15 cellular contexts compared by ENCODE assay signal in the genomic region with DNA sequence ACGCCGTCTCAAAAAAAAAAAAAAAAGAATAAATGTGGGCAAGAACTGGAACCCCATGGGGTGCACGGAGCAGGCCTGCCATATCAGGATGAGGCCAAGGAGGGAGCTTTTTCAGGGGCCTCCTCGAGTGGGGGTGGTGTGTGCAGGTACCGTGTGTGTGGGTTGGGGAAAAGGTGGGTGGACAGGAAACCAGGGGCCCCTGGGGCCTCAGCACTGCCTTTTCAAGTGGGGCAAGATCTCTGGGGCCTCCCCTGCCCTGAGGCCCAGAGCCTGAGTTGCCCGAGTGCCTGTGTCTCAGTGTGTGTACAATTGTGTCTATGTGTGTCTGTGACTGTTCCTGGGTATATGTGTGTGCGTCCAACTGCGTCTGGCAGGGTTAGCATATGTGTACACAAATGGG. TPM values are rescaled to one million over a fixed set of nuclear protein-coding genes. Genes with fewer than 3 reads are reported as not detected.
DNase-seq lines count a peak whose midpoint lies in the region; ATAC-seq and TF ChIP-seq lines count a peak whose summit lies in the region.
"Had no signal": no experiment of that assay in that cellular context is flagged by ENCODE, and none has a peak within 500 bp of the region (broad histone marks: within the 10 kb centered on the region; RNA-seq: fewer than 3 reads in every experiment).

No MANE protein-coding gene starts in this region.

- H3K56ac ChIP-seq in IMR-90 (ENCODE audit: extremely low read depth, insufficient read depth, low read length), result no peak overlapping the region

- CTCF ChIA-PET in IMR-90 (lab: Yijun Ruan, JAX), result interaction anchor here (0.7 kb wide), 1 partner anchor 31 kb away, joined by 4 read pairs; no protein-coding TSS in a partner anchor

- no peak overlapping the region for H2BK20ac ChIP-seq in IMR-90 (ENCODE audit: low read depth, low read length)

- TF ChIP-seq CTCF in IMR-90 (conservative IDR thresholded peaks at IDR 0.05; ENCODE audit: low read depth, low read length) (no peak), endodermal cell (conservative IDR thresholded peaks at IDR 0.05) (no peak)

- no peak overlapping the region for H3K9ac ChIP-seq in IMR-90 (ENCODE audit: low read depth, low read length)
- no peak overlapping the region for H3K9ac ChIP-seq in endodermal cell (ENCODE audit: extremely low read depth, low read length, poor library complexity, severe bottlenecking)

- H3K27me3 Mint-ChIP-seq in activated naive CD8-positive, alpha-beta T cell treated with anti-CD3 and anti-CD28 coated beads, Interleukin-2, amount 10 ng/mL, durations not matched to agents 7 days and 5 days, result no peaks in the 10 kb centered on the region
- H3K27me3 Mint-ChIP-seq in endodermal cell (ENCODE audit: insufficient read depth), result no peaks in the 10 kb centered on the region

- no TSS peak for BruUV-seq in IMR-90 (replicated peaks; lab: Mats Ljungman, UMichigan)

- H3K14ac ChIP-seq in IMR-90 (replicated peaks; ENCODE audit: low read depth, low read length), result no peak overlapping the region

- no peak overlapping the region for H3K4ac ChIP-seq in IMR-90 (ENCODE audit: low read depth, low read length)

- peak overlapping the region; percentile 78 for H3K27ac Mint-ChIP-seq in activated naive CD8-positive, alpha-beta T cell treated with anti-CD3 and anti-CD28 coated beads, Interleukin-2, amount 10 ng/mL, durations not matched to agents 7 days and 5 days
- no peak overlapping the region for H3K27ac Mint-ChIP-seq in endodermal cell

- H2AFZ ChIP-seq in IMR-90 (replicated peaks; ENCODE audit: low read length, poor library complexity), result peak overlapping the region; percentile 32

- in situ Hi-C loops in IMR-90 (cut with MboI; ENCODE audit: low sequenced_read_pairs), result loop anchor here (10.0 kb wide), 1 partner anchor 199 kb away; no protein-coding TSS in a partner anchor

- POLR2A ChIA-PET in IMR-90 (lab: Charles Lee; ENCODE audit: unreplicated experiment), result no interaction called here
- POLR2A ChIA-PET in activated naive CD8-positive, alpha-beta T cell treated with anti-CD3 and anti-CD28 coated beads, Interleukin-2, amount 10 ng/mL, durations not matched to agents 7 days and 5 days (lab: Charles Lee), result interaction anchor here (0.5 to 1.4 kb wide), 3 partner anchors 41 to 122 kb away, joined by 3 to 4 read pairs (median 4); partner anchors contain the start of gene TOB2

- H3K9me3 ChIP-seq in IMR-90 (ENCODE audit: control insufficient read depth, insufficient read depth, low read length) (no peaks in the 10 kb centered on the region), endodermal cell (ENCODE audit: control insufficient read depth, low read length) (no peaks in the 10 kb centered on the region)

- H3K9me3 Mint-ChIP-seq in activated naive CD8-positive, alpha-beta T cell treated with anti-CD3 and anti-CD28 coated beads, Interleukin-2, amount 10 ng/mL, durations not matched to agents 7 days and 5 days, result no peaks in the 10 kb centered on the region
- H3K9me3 Mint-ChIP-seq in endodermal cell, result no peaks in the 10 kb centered on the region

- no peak overlapping the region for H2BK5ac ChIP-seq in IMR-90 (ENCODE audit: low read depth, low read length, poor library complexity, severe bottlenecking)

- H4K5ac ChIP-seq in IMR-90 (ENCODE audit: low read depth, low read length), result no peak overlapping the region

- no peak overlapping the region for H3K23ac ChIP-seq in IMR-90 (ENCODE audit: low read depth, low read length)

- H3K4me3 ChIP-seq in IMR-90 (ENCODE audit: insufficient read depth, low read depth, low read length) (no peak overlapping the region), endodermal cell (ENCODE audit: low read length) (no peak overlapping the region)

- no peaks in the 10 kb centered on the region; a peak in 1 of 4 replicates for H3K79me1 ChIP-seq in IMR-90 (ENCODE audit: low read depth in 1 of 2, low read length in 2 of 2)

- no peak overlapping the region for H3K18ac ChIP-seq in IMR-90 (ENCODE audit: low read depth, low read length)

- H3K4me3 Mint-ChIP-seq in activated naive CD8-positive, alpha-beta T cell treated with anti-CD3 and anti-CD28 coated beads, Interleukin-2, amount 10 ng/mL, durations not matched to agents 7 days and 5 days, result no peak overlapping the region
- H3K4me3 Mint-ChIP-seq in endodermal cell, result no peak overlapping the region

- H3K4me1 Mint-ChIP-seq in activated naive CD8-positive, alpha-beta T cell treated with anti-CD3 and anti-CD28 coated beads, Interleukin-2, amount 10 ng/mL, durations not matched to agents 7 days and 5 days, result peaks cover 7% of the 10 kb centered on the region
- H3K4me1 Mint-ChIP-seq in endodermal cell, result peaks cover 2% of the 10 kb centered on the region

- no peaks in the 10 kb centered on the region for H4K20me1 ChIP-seq in IMR-90 (ENCODE audit: insufficient read depth, low read length)

- dilution Hi-C loops in IMR-90 (cut with HindIII; ENCODE audit: low sequenced_read_pairs, unreplicated experiment), result no loop called here

- H2BK15ac ChIP-seq in IMR-90 (ENCODE audit: low read depth, low read length), result no peak overlapping the region

- H3K9me1 ChIP-seq in IMR-90 (ENCODE audit: insufficient read depth, low read length), result peaks cover 9% of the 10 kb centered on the region

- H3K27me3 ChIP-seq in IMR-90 (ENCODE audit: control insufficient read depth, insufficient read depth, low read length) (no peaks in the 10 kb centered on the region), endodermal cell (ENCODE audit: control insufficient read depth, insufficient read depth, low read length, poor library complexity, severe bottlenecking) (no peaks in the 10 kb centered on the region)

- H3K27ac ChIP-seq in IMR-90 (ENCODE audit: insufficient read depth, low read length), result no peak overlapping the region
- no peak overlapping the region for H3K27ac ChIP-seq in endodermal cell (ENCODE audit: low read depth, low read length)
- H3K27ac ChIP-seq: C4-2B had no signal

- H3K36me3 ChIP-seq in IMR-90 (ENCODE audit: control insufficient read depth, insufficient read depth, low read length) (no peaks in the 10 kb centered on the region), endodermal cell (ENCODE audit: control insufficient read depth, insufficient read depth, low read length) (no peaks in the 10 kb centered on the region)

- no peak overlapping the region for H2BK120ac ChIP-seq in IMR-90 (ENCODE audit: low read depth, low read length)

- TF ChIP-seq RAD21 in IMR-90 (IDR thresholded peaks at IDR 0.05; ENCODE audit: low read length), result no peak

- H2AK9ac ChIP-seq in IMR-90 (replicated peaks; ENCODE audit: low read depth, low read length, poor library complexity), result no peak overlapping the region

- no peak overlapping the region for H4K91ac ChIP-seq in IMR-90 (ENCODE audit: insufficient read depth, low read depth, low read length)

- no peaks in the 10 kb centered on the region for H3K36me3 Mint-ChIP-seq in activated naive CD8-positive, alpha-beta T cell treated with anti-CD3 and anti-CD28 coated beads, Interleukin-2, amount 10 ng/mL, durations not matched to agents 7 days and 5 days
- H3K36me3 Mint-ChIP-seq in endodermal cell (ENCODE audit: low read depth), result no peaks in the 10 kb centered on the region

- no peak overlapping the region for H4K8ac ChIP-seq in IMR-90 (ENCODE audit: low read depth in 2 of 2, low read length in 2 of 2)

- 80% methylated on average over 1 of the region's 8 CpGs; no CpG with 5 or more reads in 1 of the 2 experiments for WGBS in IMR-90 (ENCODE audit: extremely low coverage in 2 of 2, insufficient read length in 1 of 2), 2 experiments
- 94 to 100% methylated on average over 2 to 8 of the region's 8 CpGs for WGBS in endodermal cell (ENCODE audit: insufficient coverage in 1 of 2, insufficient read length in 1 of 2), 2 experiments

- peak; percentile 54 for DNase-seq in activated CD4-positive, alpha-beta T cell treated with anti-CD3 and anti-CD28 coated beads for 48 hours
- DNase-seq in activated CD4-positive, alpha-beta T cell treated with anti-CD3 and anti-CD28 coated beads for 1 hour, result no peak
- DNase-seq in IMR-90, result no peak
- DNase-seq in activated naive CD8-positive, alpha-beta T cell treated with anti-CD3 and anti-CD28 coated beads, Interleukin-2, amount 10 ng/mL, durations not matched to agents 7 days and 5 days, result peak; percentile 37
- DNase-seq in stimulated activated CD8-positive, alpha-beta memory T cell treated with anti-CD3 and anti-CD28 coated beads, Interleukin-7, amount 100 ng/mL, for 24 hours (ENCODE audit: low read depth), result peak; percentile 3
- no peak for DNase-seq in COLO829 (ENCODE audit: low spot score)
- DNase-seq in inferior parietal cortex (ENCODE audit: extremely low spot score), result no peak
- no peak for DNase-seq in endodermal cell
- DNase-seq: 8988T, DND-41, NCI-H446, retina, SIG-M5, T-helper 9 cell had no signal

- TF ChIP-seq POLR2A in IMR-90 (IDR thresholded peaks at IDR 0.05; ENCODE audit: low read depth, low read length), result no peak

- H2AK5ac ChIP-seq in IMR-90 (ENCODE audit: low read depth, low read length), result no peak overlapping the region

- H3K4me1 ChIP-seq in IMR-90 (ENCODE audit: control insufficient read depth, insufficient read depth, low read length) (peaks cover 13% of the 10 kb centered on the region), endodermal cell (ENCODE audit: control insufficient read depth, insufficient read depth, low read length) (no peaks in the 10 kb centered on the region)

- ATAC-seq in IMR-90 (ENCODE audit: low read depth), result no peak
- ATAC-seq in activated naive CD8-positive, alpha-beta T cell treated with anti-CD3 and anti-CD28 coated beads, Interleukin-2, amount 10 ng/mL, durations not matched to agents 7 days and 5 days (ENCODE audit: low read depth), result no peak

- no peak overlapping the region for H3K4me2 ChIP-seq in IMR-90 (ENCODE audit: low read depth, low read length)

- intact Hi-C loops in IMR-90 (cut with micrococcal nuclease), result no loop called here

RNA-seq across cellular contexts. Expression of gene TEF, which starts 23.8 kb away (rescaled TPM):
- 5.6 and 6.1 TPM in 2 replicates for total RNA-seq in IMR-90 (2012; rRNA removed)
- 11.6 and 14.4 TPM in 2 replicates for polyA plus RNA-seq in IMR-90 (2012; rRNA removed)
- 4.4 and 5.7 TPM in 2 replicates for polyA plus RNA-seq in IMR-90 (2012; cell fraction: cytosol; rRNA removed)
- polyA plus RNA-seq in IMR-90 (2012; cell fraction: nucleus; rRNA removed; ENCODE audit: low replicate concordance), result 4.7 and 8.8 TPM in 2 replicates
- total RNA-seq in activated naive CD8-positive, alpha-beta T cell treated with anti-CD3 and anti-CD28 coated beads, Interleukin-2, amount 10 ng/mL, durations not matched to agents 7 days and 5 days, result 1 to 10 TPM; 3.6 to 4.0 TPM
- total RNA-seq in endodermal cell, result 1 to 10 TPM; 4.7 to 7.9 TPM
- 10.7 TPM for polyA plus RNA-seq in endodermal cell (2013, experiment 1 of 2)
- polyA plus RNA-seq in endodermal cell (2013, experiment 2 of 2), result 10.4 TPM

RNA-seq across cellular contexts. Expression of gene TOB2, which starts 41.0 kb away (rescaled TPM):
- total RNA-seq in IMR-90 (2012; rRNA removed) (16.9 and 17.4 TPM in 2 replicates), endodermal cell (10 to 100 TPM; 51.2 to 57.9 TPM)
- polyA plus RNA-seq in IMR-90 (2012; rRNA removed), result 23.3 and 24.2 TPM in 2 replicates
- 16.0 and 24.3 TPM in 2 replicates for polyA plus RNA-seq in IMR-90 (2012; cell fraction: cytosol; rRNA removed)
- polyA plus RNA-seq in IMR-90 (2012; cell fraction: nucleus; rRNA removed; ENCODE audit: low replicate concordance), result 16.4 and 23.4 TPM in 2 replicates
- total RNA-seq in activated naive CD8-positive, alpha-beta T cell treated with anti-CD3 and anti-CD28 coated beads, Interleukin-2, amount 10 ng/mL, durations not matched to agents 7 days and 5 days, result 10 to 100 TPM; 35.7 to 35.9 TPM
- 33.8 TPM for polyA plus RNA-seq in endodermal cell (2013, experiment 1 of 2)
- 31.5 TPM for polyA plus RNA-seq in endodermal cell (2013, experiment 2 of 2)

Comparison
In these comparisons a context has a peak if more than half of its experiments do, and no peak if none do; other contexts are left out.
1. DNase-seq: peak in activated CD4-positive, alpha-beta T cell treated with anti-CD3 and anti-CD28 coated beads for 48 hours (single experiment), activated naive CD8-positive, alpha-beta T cell treated with anti-CD3 and anti-CD28 coated beads, Interleukin-2, amount 10 ng/mL, durations not matched to agents 7 days and 5 days (single experiment) and stimulated activated CD8-positive, alpha-beta memory T cell treated with anti-CD3 and anti-CD28 coated beads, Interleukin-7, amount 100 ng/mL, for 24 hours (single experiment); none in activated CD4-positive, alpha-beta T cell treated with anti-CD3 and anti-CD28 coated beads for 1 hour (single experiment), IMR-90 (single experiment), COLO829 (single experiment), inferior parietal cortex (single experiment) and endodermal cell (single experiment).